In genomic region chr3:81132995-81133394, GRCh38 we compare ENCODE assay signal across 9 cellular contexts.
"Had no signal": no experiment of that assay in that cellular context is flagged by ENCODE, and none has a peak within 500 bp of the region (broad histone marks: within the 10 kb centered on the region; RNA-seq: fewer than 3 reads in every experiment).

No MANE protein-coding gene starts in this region.

- H3K9ac ChIP-seq: GM23248 had no signal

- ATAC-seq: GM23338, HCT116 had no signal

- H2AFZ ChIP-seq: GM23248, GM23338 had no signal

- H3K9me3 ChIP-seq: HAP-1 had no signal

- DNase-seq: GM23248, GOT3, H7, H9, HCEC 1CT, HFFc6 had no signal

- H3K4me2 ChIP-seq: GM23338 had no signal

- H3K4me3 ChIP-seq: GM23248, GM23338, HAP-1 had no signal

- H3K36me3 ChIP-seq: HAP-1 had no signal

- H3K27ac ChIP-seq: GM23248 had no signal
